18 cellular contexts compared by ENCODE assay signal in the genomic region with DNA sequence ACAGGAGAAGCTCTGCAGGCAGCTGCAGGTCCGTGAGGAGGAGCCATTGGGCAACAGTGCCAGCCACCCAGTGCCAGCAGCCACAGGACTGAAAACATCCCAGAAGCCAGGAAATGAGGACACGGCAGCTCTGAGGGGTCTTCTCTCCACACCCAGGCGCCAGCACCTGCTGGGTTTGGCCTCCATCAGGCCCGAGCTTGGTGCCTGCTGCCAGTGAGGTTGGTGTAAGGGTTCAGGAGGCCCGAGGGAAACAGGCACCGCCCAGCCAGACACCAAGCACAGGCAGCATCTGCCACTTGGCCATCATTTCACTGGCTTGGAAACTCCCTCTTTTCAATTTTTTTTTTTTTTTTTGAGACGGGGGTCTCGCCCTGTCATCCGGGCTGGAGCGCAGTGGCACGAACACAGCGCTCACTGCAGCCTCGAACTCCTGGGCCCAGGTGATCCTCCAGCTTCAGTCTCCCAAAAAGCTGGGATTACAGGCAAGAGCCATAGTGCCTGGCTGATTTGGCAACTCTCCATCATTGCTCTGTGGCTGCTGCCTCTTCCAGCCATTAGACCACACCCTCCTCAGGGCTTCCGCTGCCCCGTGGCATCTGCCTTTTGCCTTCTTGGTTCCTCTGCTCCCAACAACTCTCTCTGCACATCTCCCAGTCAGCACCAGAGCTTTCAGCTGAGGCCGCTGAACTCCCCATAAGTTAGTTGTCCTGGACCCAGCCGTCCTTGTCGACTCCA. TPM values are rescaled to one million over a fixed set of nuclear protein-coding genes. Genes with fewer than 3 reads are reported as not detected.
A peak's percentile ranks its signal among the peaks of the same experiment; 100 is the strongest.
DNase-seq lines count a peak whose midpoint lies in the region; ATAC-seq and TF ChIP-seq lines count a peak whose summit lies in the region.
"Had no signal": no experiment of that assay in that cellular context is flagged by ENCODE, and none has a peak within 500 bp of the region (broad histone marks: within the 10 kb centered on the region; RNA-seq: fewer than 3 reads in every experiment).

No MANE protein-coding gene starts in this region.

- no peak for TF ChIP-seq CTCF in glutamatergic neuron (IDR thresholded peaks at IDR 0.05; ENCODE audit: partially characterized antibody, unreplicated experiment)

- H3K4me3 Mint-ChIP-seq in glutamatergic neuron (ENCODE audit: unreplicated experiment), result peak overlapping the region; percentile 28
- H3K4me3 Mint-ChIP-seq in activated CD4-positive, alpha-beta T cell treated with anti-CD3 and anti-CD28 coated beads, Interleukin-2, amount 10 ng/mL, durations not matched to agents 24 days and 14 days, result no peak overlapping the region
- H3K4me3 Mint-ChIP-seq: activated naive CD4-positive, alpha-beta T cell treated with anti-CD3 and anti-CD28 coated beads, Interleukin-2, amount 50 U/mL, for 24 hours; brain; nephron progenitor cell had no signal

- H3K4me1 Mint-ChIP-seq in glutamatergic neuron (ENCODE audit: low read depth, unreplicated experiment), result peaks cover 7% of the 10 kb centered on the region
- no peaks in the 10 kb centered on the region for H3K4me1 Mint-ChIP-seq in activated CD4-positive, alpha-beta T cell treated with anti-CD3 and anti-CD28 coated beads, Interleukin-2, amount 10 ng/mL, durations not matched to agents 24 days and 14 days
- H3K4me1 Mint-ChIP-seq: activated naive CD4-positive, alpha-beta T cell treated with anti-CD3 and anti-CD28 coated beads, Interleukin-2, amount 50 U/mL, for 24 hours had no signal

- H3K36me3 Mint-ChIP-seq in glutamatergic neuron (ENCODE audit: unreplicated experiment), result no peaks in the 10 kb centered on the region
- no peaks in the 10 kb centered on the region for H3K36me3 Mint-ChIP-seq in activated CD4-positive, alpha-beta T cell treated with anti-CD3 and anti-CD28 coated beads, Interleukin-2, amount 10 ng/mL, durations not matched to agents 24 days and 14 days (ENCODE audit: low read depth)
- H3K36me3 Mint-ChIP-seq: activated naive CD4-positive, alpha-beta T cell treated with anti-CD3 and anti-CD28 coated beads, Interleukin-2, amount 50 U/mL, for 24 hours; brain had no signal

- peaks cover 3% of the 10 kb centered on the region for H3K27me3 Mint-ChIP-seq in glutamatergic neuron (ENCODE audit: unreplicated experiment)
- H3K27me3 Mint-ChIP-seq in activated CD4-positive, alpha-beta T cell treated with anti-CD3 and anti-CD28 coated beads, Interleukin-2, amount 10 ng/mL, durations not matched to agents 24 days and 14 days, result no peaks in the 10 kb centered on the region
- H3K27me3 Mint-ChIP-seq: activated naive CD4-positive, alpha-beta T cell treated with anti-CD3 and anti-CD28 coated beads, Interleukin-2, amount 50 U/mL, for 24 hours; brain had no signal

- H3K27ac Mint-ChIP-seq in glutamatergic neuron (ENCODE audit: unreplicated experiment), result peak overlapping the region; percentile 17
- H3K27ac Mint-ChIP-seq in activated CD4-positive, alpha-beta T cell treated with anti-CD3 and anti-CD28 coated beads, Interleukin-2, amount 10 ng/mL, durations not matched to agents 24 days and 14 days, result no peak overlapping the region
- H3K27ac Mint-ChIP-seq: activated naive CD4-positive, alpha-beta T cell treated with anti-CD3 and anti-CD28 coated beads, Interleukin-2, amount 50 U/mL, for 24 hours had no signal

- DNase-seq in AG08396 (ENCODE audit: low spot score), result peak; percentile 43
- DNase-seq in Daoy (ENCODE audit: low read depth), result peak; percentile 37
- DNase-seq in NCI-H69 (lab: John Stamatoyannopoulos, UW), result peak; percentile 50
- no peak for DNase-seq in glutamatergic neuron
- no peak for DNase-seq in activated CD4-positive, alpha-beta T cell treated with anti-CD3 and anti-CD28 coated beads, Interleukin-2, amount 10 ng/mL, durations not matched to agents 24 days and 14 days
- DNase-seq in activated CD4-positive, alpha-beta T cell treated with anti-CD3 and anti-CD28 coated beads for 1 hour, result no peak
- DNase-seq in NOMO-1 treated with DMSO at 0.1 percent for 48 hours (lab: John Stamatoyannopoulos, UW; ENCODE audit: unreplicated experiment), result no peak
- DNase-seq: activated CD4-positive, alpha-beta T cell treated with anti-CD3 and anti-CD28 coated beads, Interleukin-2, amount 50 U/mL, for 1 hour; DMS79 treated with DMSO at 0.1 percent for 48 hours; GOT3; lower lobe of right lung; NCI-H2107; nephron progenitor cell; SK-N-SH; stimulated activated CD4-positive, alpha-beta T cell treated with anti-CD3 and anti-CD28 coated beads, Interleukin-1b, Interleukin-23, amount 100 ng/mL, for 48 hours had no signal

- intact Hi-C loops in activated CD4-positive, alpha-beta T cell treated with anti-CD3 and anti-CD28 coated beads, Interleukin-2, amount 10 ng/mL, durations not matched to agents 24 days and 14 days (cut with micrococcal nuclease), result no loop called here

- no peak for ATAC-seq in HG03565 (IDR thresholded peaks at IDR 0.05; ENCODE audit: unreplicated experiment)
- ATAC-seq: lower lobe of right lung had no signal

- peaks cover 6% of the 10 kb centered on the region for H3K9me3 Mint-ChIP-seq in glutamatergic neuron (ENCODE audit: unreplicated experiment)
- H3K9me3 Mint-ChIP-seq in activated CD4-positive, alpha-beta T cell treated with anti-CD3 and anti-CD28 coated beads, Interleukin-2, amount 10 ng/mL, durations not matched to agents 24 days and 14 days, result no peaks in the 10 kb centered on the region
- H3K9me3 Mint-ChIP-seq: activated naive CD4-positive, alpha-beta T cell treated with anti-CD3 and anti-CD28 coated beads, Interleukin-2, amount 50 U/mL, for 24 hours; brain; nephron progenitor cell had no signal

RNA-seq across cellular contexts. Expression of a gene that starts 1.5 kb away (rescaled TPM):
- not detected in 2 replicates for total RNA-seq in Daoy (2014; rRNA removed; shearing (Covaris generic))
- not detected for total RNA-seq in glutamatergic neuron (ENCODE audit: unreplicated experiment)
- total RNA-seq in activated CD4-positive, alpha-beta T cell treated with anti-CD3 and anti-CD28 coated beads, Interleukin-2, amount 10 ng/mL, durations not matched to agents 24 days and 14 days, result not detected in 2 replicates

RNA-seq across cellular contexts. Expression of a gene that starts 15.7 kb away (rescaled TPM):
- not detected in 2 replicates for total RNA-seq in Daoy (2014; rRNA removed; shearing (Covaris generic))
- total RNA-seq in glutamatergic neuron (ENCODE audit: unreplicated experiment), result not detected
- total RNA-seq in activated CD4-positive, alpha-beta T cell treated with anti-CD3 and anti-CD28 coated beads, Interleukin-2, amount 10 ng/mL, durations not matched to agents 24 days and 14 days, result not detected in 2 replicates
- total RNA-seq: lower lobe of right lung had no signal

RNA-seq across cellular contexts. Expression of a gene that starts 22.4 kb away (rescaled TPM):
- 17.1 and 22.9 TPM in 2 replicates for total RNA-seq in Daoy (2014; rRNA removed; shearing (Covaris generic))
- total RNA-seq in glutamatergic neuron (ENCODE audit: unreplicated experiment), result 28.5 TPM
- total RNA-seq in activated CD4-positive, alpha-beta T cell treated with anti-CD3 and anti-CD28 coated beads, Interleukin-2, amount 10 ng/mL, durations not matched to agents 24 days and 14 days, result 29.4 and 30.3 TPM in 2 replicates

RNA-seq across cellular contexts. Expression of a gene that starts 37.3 kb away (rescaled TPM):
- 0.09 and 0.40 TPM in 2 replicates for total RNA-seq in Daoy (2014; rRNA removed; shearing (Covaris generic))
- total RNA-seq in glutamatergic neuron (ENCODE audit: unreplicated experiment), result 8.0 TPM
- 3.5 and 3.6 TPM in 2 replicates for total RNA-seq in activated CD4-positive, alpha-beta T cell treated with anti-CD3 and anti-CD28 coated beads, Interleukin-2, amount 10 ng/mL, durations not matched to agents 24 days and 14 days

RNA-seq across cellular contexts. Expression of a gene that starts 41.7 kb away (rescaled TPM):
- total RNA-seq in Daoy (2014; rRNA removed; shearing (Covaris generic)), result not detected in 2 replicates
- 3.5 TPM for total RNA-seq in glutamatergic neuron (ENCODE audit: unreplicated experiment)
- total RNA-seq in activated CD4-positive, alpha-beta T cell treated with anti-CD3 and anti-CD28 coated beads, Interleukin-2, amount 10 ng/mL, durations not matched to agents 24 days and 14 days, result 0.43 and 0.54 TPM in 2 replicates

Comparison
In these comparisons a context has a peak if more than half of its experiments do, and no peak if none do; other contexts are left out.
1. DNase-seq: peak in AG08396 (single experiment), Daoy (single experiment) and NCI-H69 (single experiment); none in glutamatergic neuron (single experiment), activated CD4-positive, alpha-beta T cell treated with anti-CD3 and anti-CD28 coated beads, Interleukin-2, amount 10 ng/mL, durations not matched to agents 24 days and 14 days (single experiment), activated CD4-positive, alpha-beta T cell treated with anti-CD3 and anti-CD28 coated beads for 1 hour (single experiment) and NOMO-1 treated with DMSO at 0.1 percent for 48 hours (single experiment).